In the genomic region with DNA sequence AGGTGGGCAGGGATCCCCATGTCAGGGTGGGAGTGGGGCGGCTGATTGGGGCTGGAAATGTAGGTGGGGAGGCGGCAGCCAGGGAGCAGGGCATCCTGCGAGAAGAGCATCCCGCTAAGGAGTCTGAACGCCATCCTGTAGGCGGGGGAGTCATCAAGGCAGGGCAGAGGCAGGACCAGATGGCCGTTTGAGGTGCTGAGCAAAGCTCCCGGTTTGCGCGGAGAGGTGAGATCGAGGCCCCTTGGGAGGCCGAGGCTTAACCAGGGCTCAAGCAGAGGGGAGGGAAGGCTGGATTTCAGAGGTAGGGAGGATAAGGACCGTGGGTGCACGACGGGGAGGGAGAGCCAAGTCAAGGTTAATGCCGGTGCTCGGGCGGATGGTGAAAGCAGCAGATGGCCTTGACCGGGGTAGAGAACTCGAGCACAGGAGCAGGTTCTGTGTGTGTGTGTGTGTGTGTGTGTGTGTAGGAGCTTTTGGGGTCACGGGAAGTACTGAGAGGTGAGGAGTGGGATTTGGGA, we compare ENCODE assay signal across 1 cellular context.
TF ChIP-seq lines count a peak whose summit lies in the region.

No MANE protein-coding gene starts in this region.

TF ChIP-seq in GM12878, 131 proteins besides CTCF, POLR2A, EP300 and RAD21 (continues in another document):
- TF ChIP-seq SMAD5 (IDR thresholded peaks at IDR 0.05; ENCODE audit: low read depth) (no peak; the same call in 1 of the 2 replicates), NBN (IDR thresholded peaks at IDR 0.05) (no peak; the same call in 1 of the 2 replicates), FOXK2 (IDR thresholded peaks at IDR 0.05) (no peak), RFX5 (IDR thresholded peaks at IDR 0.05; ENCODE audit: low read depth, low read length) (no peak), SMAD1 (IDR thresholded peaks at IDR 0.05; ENCODE audit: low read depth, partially characterized antibody) (peak; percentile 83), CHD4 (IDR thresholded peaks at IDR 0.05) (no peak), POLR2AphosphoS5 (IDR thresholded peaks at IDR 0.05; ENCODE audit: low read length) (0 out of 2 replicates have a peak, but pooled peaks have one; percentile 90), BCL11A (IDR thresholded peaks at IDR 0.05; ENCODE audit: low read depth, low read length) (0 out of 2 replicates have a peak, but pooled peaks have one; percentile 1), BHLHE40 (IDR thresholded peaks at IDR 0.05; ENCODE audit: borderline replicate concordance in 1 of 2, low read depth in 2 of 2, low read length in 1 of 2) (no peak), SRF (IDR thresholded peaks at IDR 0.05; ENCODE audit: low read depth in 2 of 2, low read length in 2 of 2) (no peak), IKZF2 (IDR thresholded peaks at IDR 0.05) (peak; percentile 68 to 79; a peak in 1 of 4 replicates), ZZZ3 (IDR thresholded peaks at IDR 0.05; ENCODE audit: control insufficient read depth, insufficient read length, low read depth) (no peak), MYC (IDR thresholded peaks at IDR 0.05; ENCODE audit: insufficient read depth, insufficient read length, insufficient replicate concordance, low read length, severe bottlenecking) (no peak), HDAC6 (IDR thresholded peaks at IDR 0.05; ENCODE audit: unreplicated experiment) (no peak), HDAC2 (IDR thresholded peaks at IDR 0.05) (no peak), ZBED1 (IDR thresholded peaks at IDR 0.05; ENCODE audit: borderline replicate concordance) (no peak), PAX8 (IDR thresholded peaks at IDR 0.05) (no peak), MTA2 (IDR thresholded peaks at IDR 0.05; ENCODE audit: low read depth) (no peak), BRCA1 (IDR thresholded peaks at IDR 0.05; ENCODE audit: low read depth, low read length) (no peak), STAT1 (conservative IDR thresholded peaks at IDR 0.05) (no peak), RB1 (IDR thresholded peaks at IDR 0.05; ENCODE audit: borderline replicate concordance) (no peak), SUPT20H (IDR thresholded peaks at IDR 0.05; ENCODE audit: borderline replicate concordance, control insufficient read depth, low read depth, low read length) (no peak), SMC3 (IDR thresholded peaks at IDR 0.05; ENCODE audit: borderline replicate concordance, low read length) (no peak), TCF3 (IDR thresholded peaks at IDR 0.05; ENCODE audit: borderline replicate concordance, insufficient read depth, low read depth, low read length) (no peak), RBBP5 (conservative IDR thresholded peaks at IDR 0.05) (no peak), ZNF24 (IDR thresholded peaks at IDR 0.05) (no peak), IRF4 (IDR thresholded peaks at IDR 0.05; ENCODE audit: low read depth, low read length) (peak; percentile 21; the same call in 1 of the 2 replicates), CHD2 (IDR thresholded peaks at IDR 0.05; ENCODE audit: borderline replicate concordance, low read depth, low read length) (no peak), BMI1 (IDR thresholded peaks at IDR 0.05; ENCODE audit: borderline replicate concordance) (no peak), POU2F2 (IDR thresholded peaks at IDR 0.05; ENCODE audit: borderline replicate concordance, low read depth, low read length) (no peak), MYB (IDR thresholded peaks at IDR 0.05; ENCODE audit: borderline replicate concordance, low read depth, low read length) (no peak), ASH2L (IDR thresholded peaks at IDR 0.05; ENCODE audit: borderline replicate concordance, low read depth) (no peak), HCFC1 (IDR thresholded peaks at IDR 0.05; ENCODE audit: low read length) (no peak), POLR2AphosphoS2 (IDR thresholded peaks at IDR 0.05; ENCODE audit: low read depth, low read length) (no peak; the same call in 1 of the 2 replicates), ZSCAN29 (IDR thresholded peaks at IDR 0.05) (no peak), NR2F1 (conservative IDR thresholded peaks at IDR 0.05) (no peak), PML (IDR thresholded peaks at IDR 0.05; ENCODE audit: low read length) (no peak), KAT2A (conservative IDR thresholded peaks at IDR 0.05; ENCODE audit: control insufficient read depth, low read depth, low read length) (no peak), ZNF274 (IDR thresholded peaks at IDR 0.05; ENCODE audit: insufficient read depth, insufficient read length) (no peak), EZH2 (IDR thresholded peaks at IDR 0.05; ENCODE audit: borderline replicate concordance, control insufficient read depth, low read depth, low read length) (no peak), ZNF622 (IDR thresholded peaks at IDR 0.05) (no peak)
- TF ChIP-seq, protein P1, sequence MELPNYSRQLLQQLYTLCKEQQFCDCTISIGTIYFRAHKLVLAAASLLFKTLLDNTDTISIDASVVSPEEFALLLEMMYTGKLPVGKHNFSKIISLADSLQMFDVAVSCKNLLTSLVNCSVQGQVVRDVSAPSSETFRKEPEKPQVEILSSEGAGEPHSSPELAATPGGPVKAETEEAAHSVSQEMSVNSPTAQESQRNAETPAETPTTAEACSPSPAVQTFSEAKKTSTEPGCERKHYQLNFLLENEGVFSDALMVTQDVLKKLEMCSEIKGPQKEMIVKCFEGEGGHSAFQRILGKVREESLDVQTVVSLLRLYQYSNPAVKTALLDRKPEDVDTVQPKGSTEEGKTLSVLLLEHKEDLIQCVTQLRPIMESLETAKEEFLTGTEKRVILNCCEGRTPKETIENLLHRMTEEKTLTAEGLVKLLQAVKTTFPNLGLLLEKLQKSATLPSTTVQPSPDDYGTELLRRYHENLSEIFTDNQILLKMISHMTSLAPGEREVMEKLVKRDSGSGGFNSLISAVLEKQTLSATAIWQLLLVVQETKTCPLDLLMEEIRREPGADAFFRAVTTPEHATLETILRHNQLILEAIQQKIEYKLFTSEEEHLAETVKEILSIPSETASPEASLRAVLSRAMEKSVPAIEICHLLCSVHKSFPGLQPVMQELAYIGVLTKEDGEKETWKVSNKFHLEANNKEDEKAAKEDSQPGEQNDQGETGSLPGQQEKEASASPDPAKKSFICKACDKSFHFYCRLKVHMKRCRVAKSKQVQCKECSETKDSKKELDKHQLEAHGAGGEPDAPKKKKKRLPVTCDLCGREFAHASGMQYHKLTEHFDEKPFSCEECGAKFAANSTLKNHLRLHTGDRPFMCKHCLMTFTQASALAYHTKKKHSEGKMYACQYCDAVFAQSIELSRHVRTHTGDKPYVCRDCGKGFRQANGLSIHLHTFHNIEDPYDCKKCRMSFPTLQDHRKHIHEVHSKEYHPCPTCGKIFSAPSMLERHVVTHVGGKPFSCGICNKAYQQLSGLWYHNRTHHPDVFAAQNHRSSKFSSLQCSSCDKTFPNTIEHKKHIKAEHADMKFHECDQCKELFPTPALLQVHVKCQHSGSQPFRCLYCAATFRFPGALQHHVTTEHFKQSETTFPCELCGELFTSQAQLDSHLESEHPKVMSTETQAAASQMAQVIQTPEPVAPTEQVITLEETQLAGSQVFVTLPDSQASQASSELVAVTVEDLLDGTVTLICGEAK (IDR thresholded peaks at IDR 0.05; ENCODE audit: borderline replicate concordance), result peak; percentile 18; the same call in 1 of the 2 replicates
- TF ChIP-seq, protein P2, sequence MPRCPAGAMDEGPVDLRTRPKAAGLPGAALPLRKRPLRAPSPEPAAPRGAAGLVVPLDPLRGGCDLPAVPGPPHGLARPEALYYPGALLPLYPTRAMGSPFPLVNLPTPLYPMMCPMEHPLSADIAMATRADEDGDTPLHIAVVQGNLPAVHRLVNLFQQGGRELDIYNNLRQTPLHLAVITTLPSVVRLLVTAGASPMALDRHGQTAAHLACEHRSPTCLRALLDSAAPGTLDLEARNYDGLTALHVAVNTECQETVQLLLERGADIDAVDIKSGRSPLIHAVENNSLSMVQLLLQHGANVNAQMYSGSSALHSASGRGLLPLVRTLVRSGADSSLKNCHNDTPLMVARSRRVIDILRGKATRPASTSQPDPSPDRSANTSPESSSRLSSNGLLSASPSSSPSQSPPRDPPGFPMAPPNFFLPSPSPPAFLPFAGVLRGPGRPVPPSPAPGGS (IDR thresholded peaks at IDR 0.05; ENCODE audit: borderline replicate concordance, insufficient read depth, low read depth, low read length, poor library complexity, severe bottlenecking), result no peak
- TF ChIP-seq, protein P3, sequence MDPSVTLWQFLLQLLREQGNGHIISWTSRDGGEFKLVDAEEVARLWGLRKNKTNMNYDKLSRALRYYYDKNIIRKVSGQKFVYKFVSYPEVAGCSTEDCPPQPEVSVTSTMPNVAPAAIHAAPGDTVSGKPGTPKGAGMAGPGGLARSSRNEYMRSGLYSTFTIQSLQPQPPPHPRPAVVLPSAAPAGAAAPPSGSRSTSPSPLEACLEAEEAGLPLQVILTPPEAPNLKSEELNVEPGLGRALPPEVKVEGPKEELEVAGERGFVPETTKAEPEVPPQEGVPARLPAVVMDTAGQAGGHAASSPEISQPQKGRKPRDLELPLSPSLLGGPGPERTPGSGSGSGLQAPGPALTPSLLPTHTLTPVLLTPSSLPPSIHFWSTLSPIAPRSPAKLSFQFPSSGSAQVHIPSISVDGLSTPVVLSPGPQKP (IDR thresholded peaks at IDR 0.05; ENCODE audit: low read depth, low read length), result no peak
- TF ChIP-seq, protein P4, sequence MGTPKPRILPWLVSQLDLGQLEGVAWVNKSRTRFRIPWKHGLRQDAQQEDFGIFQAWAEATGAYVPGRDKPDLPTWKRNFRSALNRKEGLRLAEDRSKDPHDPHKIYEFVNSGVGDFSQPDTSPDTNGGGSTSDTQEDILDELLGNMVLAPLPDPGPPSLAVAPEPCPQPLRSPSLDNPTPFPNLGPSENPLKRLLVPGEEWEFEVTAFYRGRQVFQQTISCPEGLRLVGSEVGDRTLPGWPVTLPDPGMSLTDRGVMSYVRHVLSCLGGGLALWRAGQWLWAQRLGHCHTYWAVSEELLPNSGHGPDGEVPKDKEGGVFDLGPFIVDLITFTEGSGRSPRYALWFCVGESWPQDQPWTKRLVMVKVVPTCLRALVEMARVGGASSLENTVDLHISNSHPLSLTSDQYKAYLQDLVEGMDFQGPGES (IDR thresholded peaks at IDR 0.05), result no peak
- TF ChIP-seq, protein P5, sequence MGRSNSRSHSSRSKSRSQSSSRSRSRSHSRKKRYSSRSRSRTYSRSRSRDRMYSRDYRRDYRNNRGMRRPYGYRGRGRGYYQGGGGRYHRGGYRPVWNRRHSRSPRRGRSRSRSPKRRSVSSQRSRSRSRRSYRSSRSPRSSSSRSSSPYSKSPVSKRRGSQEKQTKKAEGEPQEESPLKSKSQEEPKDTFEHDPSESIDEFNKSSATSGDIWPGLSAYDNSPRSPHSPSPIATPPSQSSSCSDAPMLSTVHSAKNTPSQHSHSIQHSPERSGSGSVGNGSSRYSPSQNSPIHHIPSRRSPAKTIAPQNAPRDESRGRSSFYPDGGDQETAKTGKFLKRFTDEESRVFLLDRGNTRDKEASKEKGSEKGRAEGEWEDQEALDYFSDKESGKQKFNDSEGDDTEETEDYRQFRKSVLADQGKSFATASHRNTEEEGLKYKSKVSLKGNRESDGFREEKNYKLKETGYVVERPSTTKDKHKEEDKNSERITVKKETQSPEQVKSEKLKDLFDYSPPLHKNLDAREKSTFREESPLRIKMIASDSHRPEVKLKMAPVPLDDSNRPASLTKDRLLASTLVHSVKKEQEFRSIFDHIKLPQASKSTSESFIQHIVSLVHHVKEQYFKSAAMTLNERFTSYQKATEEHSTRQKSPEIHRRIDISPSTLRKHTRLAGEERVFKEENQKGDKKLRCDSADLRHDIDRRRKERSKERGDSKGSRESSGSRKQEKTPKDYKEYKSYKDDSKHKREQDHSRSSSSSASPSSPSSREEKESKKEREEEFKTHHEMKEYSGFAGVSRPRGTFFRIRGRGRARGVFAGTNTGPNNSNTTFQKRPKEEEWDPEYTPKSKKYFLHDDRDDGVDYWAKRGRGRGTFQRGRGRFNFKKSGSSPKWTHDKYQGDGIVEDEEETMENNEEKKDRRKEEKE (IDR thresholded peaks at IDR 0.05), result no peak
- TF ChIP-seq, protein P6, sequence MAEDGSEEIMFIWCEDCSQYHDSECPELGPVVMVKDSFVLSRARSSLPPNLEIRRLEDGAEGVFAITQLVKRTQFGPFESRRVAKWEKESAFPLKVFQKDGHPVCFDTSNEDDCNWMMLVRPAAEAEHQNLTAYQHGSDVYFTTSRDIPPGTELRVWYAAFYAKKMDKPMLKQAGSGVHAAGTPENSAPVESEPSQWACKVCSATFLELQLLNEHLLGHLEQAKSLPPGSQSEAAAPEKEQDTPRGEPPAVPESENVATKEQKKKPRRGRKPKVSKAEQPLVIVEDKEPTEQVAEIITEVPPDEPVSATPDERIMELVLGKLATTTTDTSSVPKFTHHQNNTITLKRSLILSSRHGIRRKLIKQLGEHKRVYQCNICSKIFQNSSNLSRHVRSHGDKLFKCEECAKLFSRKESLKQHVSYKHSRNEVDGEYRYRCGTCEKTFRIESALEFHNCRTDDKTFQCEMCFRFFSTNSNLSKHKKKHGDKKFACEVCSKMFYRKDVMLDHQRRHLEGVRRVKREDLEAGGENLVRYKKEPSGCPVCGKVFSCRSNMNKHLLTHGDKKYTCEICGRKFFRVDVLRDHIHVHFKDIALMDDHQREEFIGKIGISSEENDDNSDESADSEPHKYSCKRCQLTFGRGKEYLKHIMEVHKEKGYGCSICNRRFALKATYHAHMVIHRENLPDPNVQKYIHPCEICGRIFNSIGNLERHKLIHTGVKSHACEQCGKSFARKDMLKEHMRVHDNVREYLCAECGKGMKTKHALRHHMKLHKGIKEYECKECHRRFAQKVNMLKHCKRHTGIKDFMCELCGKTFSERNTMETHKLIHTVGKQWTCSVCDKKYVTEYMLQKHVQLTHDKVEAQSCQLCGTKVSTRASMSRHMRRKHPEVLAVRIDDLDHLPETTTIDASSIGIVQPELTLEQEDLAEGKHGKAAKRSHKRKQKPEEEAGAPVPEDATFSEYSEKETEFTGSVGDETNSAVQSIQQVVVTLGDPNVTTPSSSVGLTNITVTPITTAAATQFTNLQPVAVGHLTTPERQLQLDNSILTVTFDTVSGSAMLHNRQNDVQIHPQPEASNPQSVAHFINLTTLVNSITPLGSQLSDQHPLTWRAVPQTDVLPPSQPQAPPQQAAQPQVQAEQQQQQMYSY (CRISPR knock-in tag; IDR thresholded peaks at IDR 0.05), result no peak
- TF ChIP-seq, protein P7, sequence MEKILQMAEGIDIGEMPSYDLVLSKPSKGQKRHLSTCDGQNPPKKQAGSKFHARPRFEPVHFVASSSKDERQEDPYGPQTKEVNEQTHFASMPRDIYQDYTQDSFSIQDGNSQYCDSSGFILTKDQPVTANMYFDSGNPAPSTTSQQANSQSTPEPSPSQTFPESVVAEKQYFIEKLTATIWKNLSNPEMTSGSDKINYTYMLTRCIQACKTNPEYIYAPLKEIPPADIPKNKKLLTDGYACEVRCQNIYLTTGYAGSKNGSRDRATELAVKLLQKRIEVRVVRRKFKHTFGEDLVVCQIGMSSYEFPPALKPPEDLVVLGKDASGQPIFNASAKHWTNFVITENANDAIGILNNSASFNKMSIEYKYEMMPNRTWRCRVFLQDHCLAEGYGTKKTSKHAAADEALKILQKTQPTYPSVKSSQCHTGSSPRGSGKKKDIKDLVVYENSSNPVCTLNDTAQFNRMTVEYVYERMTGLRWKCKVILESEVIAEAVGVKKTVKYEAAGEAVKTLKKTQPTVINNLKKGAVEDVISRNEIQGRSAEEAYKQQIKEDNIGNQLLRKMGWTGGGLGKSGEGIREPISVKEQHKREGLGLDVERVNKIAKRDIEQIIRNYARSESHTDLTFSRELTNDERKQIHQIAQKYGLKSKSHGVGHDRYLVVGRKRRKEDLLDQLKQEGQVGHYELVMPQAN (conservative IDR thresholded peaks at IDR 0.05), result no peak
- TF ChIP-seq, protein P8, sequence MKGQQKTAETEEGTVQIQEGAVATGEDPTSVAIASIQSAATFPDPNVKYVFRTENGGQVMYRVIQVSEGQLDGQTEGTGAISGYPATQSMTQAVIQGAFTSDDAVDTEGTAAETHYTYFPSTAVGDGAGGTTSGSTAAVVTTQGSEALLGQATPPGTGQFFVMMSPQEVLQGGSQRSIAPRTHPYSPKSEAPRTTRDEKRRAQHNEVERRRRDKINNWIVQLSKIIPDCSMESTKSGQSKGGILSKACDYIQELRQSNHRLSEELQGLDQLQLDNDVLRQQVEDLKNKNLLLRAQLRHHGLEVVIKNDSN (IDR thresholded peaks at IDR 0.05; ENCODE audit: borderline replicate concordance, extremely low read length, insufficient read depth, low read depth, low read length), result no peak
